19 cellular contexts compared by ENCODE assay signal in genomic region chr18:10045296-10045891, GRCh38.
DNase-seq lines count a peak whose midpoint lies in the region; ATAC-seq and TF ChIP-seq lines count a peak whose summit lies in the region.
"Had no signal": no experiment of that assay in that cellular context is flagged by ENCODE, and none has a peak within 500 bp of the region (broad histone marks: within the 10 kb centered on the region; RNA-seq: fewer than 3 reads in every experiment).

No MANE protein-coding gene starts in this region.

- peaks cover 11% of the 10 kb centered on the region for H3K36me3 Mint-ChIP-seq in dendritic cell treated with granulocyte-macrophage colony-stimulating factor and Interleukin-4, amounts not matched to agents 40 ng/mL and 50 ng/mL, for 4 days (ENCODE audit: low read depth)
- H3K36me3 Mint-ChIP-seq in stimulated activated effector memory CD8-positive, alpha-beta T cell treated with anti-CD3 and anti-CD28 coated beads, Interleukin-12 subunit alpha, Interleukin-12 subunit beta, amount 100 ng/mL, for 72 hours = no peaks in the 10 kb centered on the region
- H3K36me3 Mint-ChIP-seq: CD4-positive, CD25-positive, alpha-beta regulatory T cell had no signal

- no peaks in the 10 kb centered on the region for H3K36me3 ChIP-seq in GM23248 (ENCODE audit: low read depth)
- H3K36me3 ChIP-seq in lower lobe of right lung = no peaks in the 10 kb centered on the region
- H3K36me3 ChIP-seq: spleen, upper lobe of right lung had no signal

- H3K4me1 ChIP-seq in GM23248 (ENCODE audit: insufficient read depth) (no peaks in the 10 kb centered on the region), lower lobe of right lung (no peaks in the 10 kb centered on the region)
- H3K4me1 ChIP-seq: spleen, upper lobe of right lung had no signal

- no peak overlapping the region for H3K4me2 ChIP-seq in GM23248 (ENCODE audit: unreplicated experiment)
- H3K4me2 ChIP-seq: SK-N-SH had no signal

- in situ Hi-C loops in GM23248 (cut with MboI) = no loop called here

- peaks cover 20% of the 10 kb centered on the region for H3K4me1 Mint-ChIP-seq in dendritic cell treated with granulocyte-macrophage colony-stimulating factor and Interleukin-4, amounts not matched to agents 40 ng/mL and 50 ng/mL, for 4 days (ENCODE audit: low read depth)
- no peaks in the 10 kb centered on the region for H3K4me1 Mint-ChIP-seq in stimulated activated effector memory CD8-positive, alpha-beta T cell treated with anti-CD3 and anti-CD28 coated beads, Interleukin-12 subunit alpha, Interleukin-12 subunit beta, amount 100 ng/mL, for 72 hours
- H3K4me1 Mint-ChIP-seq: activated T-helper 17 cell treated with anti-CD3 and anti-CD28 coated beads, Interleukin-2, amount 50 U/mL, for 72 hours; CD4-positive, CD25-positive, alpha-beta regulatory T cell; naive B cell had no signal

- DNase-seq in GM23248 (no peak), lower lobe of right lung (no peak)
- no peak for DNase-seq in stimulated activated effector memory CD8-positive, alpha-beta T cell treated with anti-CD3 and anti-CD28 coated beads, Interleukin-12 subunit alpha, Interleukin-12 subunit beta, amount 100 ng/mL, for 72 hours (ENCODE audit: low spot score in 2 of 2)
- DNase-seq: activated CD4-positive, CD25-positive, alpha-beta regulatory T cell treated with anti-CD3 and anti-CD28 coated beads, Interleukin-2, amount 50 U/mL, for 72 hours; CD4-positive, CD25-positive, alpha-beta regulatory T cell; naive B cell; NCI-H1436 treated with DMSO at 0.1 percent for 48 hours; SK-N-SH; spleen; stimulated activated CD8-positive, alpha-beta memory T cell treated with anti-CD3 and anti-CD28 coated beads, Interleukin-4, amount 100 ng/mL, for 48 hours; T-helper 9 cell; upper lobe of right lung had no signal

- peaks cover 17% of the 10 kb centered on the region for H3K9me3 Mint-ChIP-seq in dendritic cell treated with granulocyte-macrophage colony-stimulating factor and Interleukin-4, amounts not matched to agents 40 ng/mL and 50 ng/mL, for 4 days
- H3K9me3 Mint-ChIP-seq in stimulated activated effector memory CD8-positive, alpha-beta T cell treated with anti-CD3 and anti-CD28 coated beads, Interleukin-12 subunit alpha, Interleukin-12 subunit beta, amount 100 ng/mL, for 72 hours = peaks cover 10% of the 10 kb centered on the region

- no peaks in the 10 kb centered on the region for H3F3A ChIP-seq in GM23248 (ENCODE audit: insufficient read depth)

- no peak overlapping the region for H3K4me3 Mint-ChIP-seq in dendritic cell treated with granulocyte-macrophage colony-stimulating factor and Interleukin-4, amounts not matched to agents 40 ng/mL and 50 ng/mL, for 4 days
- no peak overlapping the region for H3K4me3 Mint-ChIP-seq in stimulated activated effector memory CD8-positive, alpha-beta T cell treated with anti-CD3 and anti-CD28 coated beads, Interleukin-12 subunit alpha, Interleukin-12 subunit beta, amount 100 ng/mL, for 72 hours
- H3K4me3 Mint-ChIP-seq: activated T-helper 17 cell treated with anti-CD3 and anti-CD28 coated beads, Interleukin-2, amount 50 U/mL, for 72 hours; CD4-positive, CD25-positive, alpha-beta regulatory T cell; naive B cell had no signal

- H3K27me3 Mint-ChIP-seq in dendritic cell treated with granulocyte-macrophage colony-stimulating factor and Interleukin-4, amounts not matched to agents 40 ng/mL and 50 ng/mL, for 4 days = peaks cover 3% of the 10 kb centered on the region

- no peak overlapping the region for H3K4me3 ChIP-seq in GM23248
- H3K4me3 ChIP-seq in lower lobe of right lung = no peak overlapping the region
- H3K4me3 ChIP-seq: spleen, upper lobe of right lung had no signal

- H3K9me3 ChIP-seq in GM23248 (ENCODE audit: low read depth) (peaks cover 5% of the 10 kb centered on the region), lower lobe of right lung (peaks cover 20% of the 10 kb centered on the region)

- TF ChIP-seq CTCF in lower lobe of right lung (IDR thresholded peaks at IDR 0.05) = no peak

- no peaks in the 10 kb centered on the region for H3K9me2 ChIP-seq in GM23248 (ENCODE audit: insufficient read depth)
- H3K9me2 ChIP-seq: SK-N-SH had no signal

- H3K27ac ChIP-seq in GM23248 (no peak overlapping the region), lower lobe of right lung (peak overlapping the region; percentile 21)
- H3K27ac ChIP-seq: spleen, upper lobe of right lung had no signal

- H4K20me1 ChIP-seq in GM23248 (ENCODE audit: insufficient read depth) = no peaks in the 10 kb centered on the region

- H2AFZ ChIP-seq in GM23248 = 0 out of 2 replicates have a peak overlapping the region, but pooled peaks have one; percentile 33

- no peaks in the 10 kb centered on the region for H3K79me2 ChIP-seq in GM23248 (ENCODE audit: insufficient read depth)

- intact Hi-C loops in dendritic cell treated with granulocyte-macrophage colony-stimulating factor and Interleukin-4, amounts not matched to agents 40 ng/mL and 50 ng/mL, for 4 days (cut with micrococcal nuclease) = no loop called here
- intact Hi-C loops in lower lobe of right lung (cut with DNase I) = no loop called here

- H3K27me3 ChIP-seq in GM23248 (replicated peaks; ENCODE audit: insufficient read depth) (no peaks in the 10 kb centered on the region), lower lobe of right lung (ENCODE audit: low read depth) (no peaks in the 10 kb centered on the region)
- H3K27me3 ChIP-seq: spleen, upper lobe of right lung had no signal

- H3K27ac Mint-ChIP-seq in dendritic cell treated with granulocyte-macrophage colony-stimulating factor and Interleukin-4, amounts not matched to agents 40 ng/mL and 50 ng/mL, for 4 days = peak overlapping the region; percentile 26
- H3K27ac Mint-ChIP-seq in stimulated activated effector memory CD8-positive, alpha-beta T cell treated with anti-CD3 and anti-CD28 coated beads, Interleukin-12 subunit alpha, Interleukin-12 subunit beta, amount 100 ng/mL, for 72 hours = no peak overlapping the region
- H3K27ac Mint-ChIP-seq: activated T-helper 17 cell treated with anti-CD3 and anti-CD28 coated beads, Interleukin-2, amount 50 U/mL, for 72 hours; CD4-positive, CD25-positive, alpha-beta regulatory T cell had no signal

- no peak overlapping the region for H3K9ac ChIP-seq in GM23248
- H3K9ac ChIP-seq: SK-N-SH had no signal

- WGBS in GM23248 (ENCODE audit: low coverage in 1 of 2, low lambda C conversion rate in 2 of 2, missing lambda C conversion rate in 2 of 2), 2 experiments = 59 to 66% methylated on average over 21 to 23 of the region's 23 CpGs

- ATAC-seq in lower lobe of right lung = no peak
- ATAC-seq in stimulated activated effector memory CD8-positive, alpha-beta T cell treated with anti-CD3 and anti-CD28 coated beads, Interleukin-12 subunit alpha, Interleukin-12 subunit beta, amount 100 ng/mL, for 72 hours = peak; percentile 32
- ATAC-seq in HG03280 (IDR thresholded peaks at IDR 0.05; ENCODE audit: unreplicated experiment) = no peak
- no peak for ATAC-seq in GM18858 (IDR thresholded peaks at IDR 0.05; ENCODE audit: unreplicated experiment)
- no peak for ATAC-seq in HG02840 (IDR thresholded peaks at IDR 0.05; ENCODE audit: low FRiP score, unreplicated experiment)
- no peak for ATAC-seq in HG02798 (IDR thresholded peaks at IDR 0.05; ENCODE audit: poor library complexity, unreplicated experiment)
- ATAC-seq: activated T-helper 17 cell treated with anti-CD3 and anti-CD28 coated beads, Interleukin-2, amount 50 U/mL, for 72 hours; Panc1; upper lobe of right lung had no signal
